ENCODE assay signal across 1 cellular context in the genomic region with DNA sequence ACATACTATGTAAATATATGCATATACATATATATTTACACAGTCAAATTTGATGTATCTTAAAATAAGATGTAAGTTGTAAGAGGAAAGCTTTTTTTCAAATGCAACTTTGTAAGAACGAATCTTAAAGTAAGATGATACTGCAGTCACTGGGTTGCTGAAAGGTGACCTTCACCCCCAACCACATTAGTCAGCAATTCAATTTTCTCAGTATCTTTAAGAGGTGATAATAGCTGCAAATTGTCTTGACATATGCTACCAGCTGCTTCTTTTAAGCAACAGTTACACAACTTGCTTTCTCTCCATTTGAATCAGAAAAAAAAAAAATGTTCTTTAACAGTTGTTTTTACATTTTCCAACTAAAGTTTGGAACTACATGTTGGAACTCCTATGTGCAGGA.
TF ChIP-seq lines count a peak whose summit lies in the region.

No MANE protein-coding gene starts in this region.

TF ChIP-seq in GM12878, 131 proteins besides CTCF, POLR2A, EP300 and RAD21 (continued from another document):
- TF ChIP-seq SPI1 (IDR thresholded peaks at IDR 0.05; ENCODE audit: borderline replicate concordance, insufficient read depth, low read depth, low read length) (no peak), RUNX3 (IDR thresholded peaks at IDR 0.05; ENCODE audit: low read length) (no peak), HDAC6 (IDR thresholded peaks at IDR 0.05; ENCODE audit: unreplicated experiment) (no peak), IKZF1 (conservative IDR thresholded peaks at IDR 0.05) (no peak), KLF5 (IDR thresholded peaks at IDR 0.05; ENCODE audit: partially characterized antibody) (no peak), MTA2 (IDR thresholded peaks at IDR 0.05; ENCODE audit: low read depth) (peak; percentile 66; the same call in 1 of the 2 replicates), BRCA1 (IDR thresholded peaks at IDR 0.05; ENCODE audit: low read depth, low read length) (no peak), BACH1 (IDR thresholded peaks at IDR 0.05; ENCODE audit: borderline replicate concordance) (peak; percentile 18; the same call in 1 of the 2 replicates), CBX3 (IDR thresholded peaks at IDR 0.05; ENCODE audit: borderline replicate concordance, low read depth) (no peak), SMC3 (IDR thresholded peaks at IDR 0.05; ENCODE audit: borderline replicate concordance, low read length) (no peak), RFX5 (IDR thresholded peaks at IDR 0.05; ENCODE audit: low read depth, low read length) (no peak), LARP7 (IDR thresholded peaks at IDR 0.05) (no peak), NR2C2 (IDR thresholded peaks at IDR 0.05; ENCODE audit: borderline replicate concordance, control insufficient read depth, insufficient read length, low read depth) (no peak), ZNF217 (IDR thresholded peaks at IDR 0.05) (peak; percentile 42; the same call in 1 of the 2 replicates), BMI1 (IDR thresholded peaks at IDR 0.05; ENCODE audit: borderline replicate concordance) (0 out of 2 replicates have a peak, but pooled peaks have one; percentile 28), CEBPB (IDR thresholded peaks at IDR 0.05; ENCODE audit: borderline replicate concordance in 1 of 2, low read depth in 2 of 2, low read length in 2 of 2) (no peak)
- TF ChIP-seq, protein P1, sequence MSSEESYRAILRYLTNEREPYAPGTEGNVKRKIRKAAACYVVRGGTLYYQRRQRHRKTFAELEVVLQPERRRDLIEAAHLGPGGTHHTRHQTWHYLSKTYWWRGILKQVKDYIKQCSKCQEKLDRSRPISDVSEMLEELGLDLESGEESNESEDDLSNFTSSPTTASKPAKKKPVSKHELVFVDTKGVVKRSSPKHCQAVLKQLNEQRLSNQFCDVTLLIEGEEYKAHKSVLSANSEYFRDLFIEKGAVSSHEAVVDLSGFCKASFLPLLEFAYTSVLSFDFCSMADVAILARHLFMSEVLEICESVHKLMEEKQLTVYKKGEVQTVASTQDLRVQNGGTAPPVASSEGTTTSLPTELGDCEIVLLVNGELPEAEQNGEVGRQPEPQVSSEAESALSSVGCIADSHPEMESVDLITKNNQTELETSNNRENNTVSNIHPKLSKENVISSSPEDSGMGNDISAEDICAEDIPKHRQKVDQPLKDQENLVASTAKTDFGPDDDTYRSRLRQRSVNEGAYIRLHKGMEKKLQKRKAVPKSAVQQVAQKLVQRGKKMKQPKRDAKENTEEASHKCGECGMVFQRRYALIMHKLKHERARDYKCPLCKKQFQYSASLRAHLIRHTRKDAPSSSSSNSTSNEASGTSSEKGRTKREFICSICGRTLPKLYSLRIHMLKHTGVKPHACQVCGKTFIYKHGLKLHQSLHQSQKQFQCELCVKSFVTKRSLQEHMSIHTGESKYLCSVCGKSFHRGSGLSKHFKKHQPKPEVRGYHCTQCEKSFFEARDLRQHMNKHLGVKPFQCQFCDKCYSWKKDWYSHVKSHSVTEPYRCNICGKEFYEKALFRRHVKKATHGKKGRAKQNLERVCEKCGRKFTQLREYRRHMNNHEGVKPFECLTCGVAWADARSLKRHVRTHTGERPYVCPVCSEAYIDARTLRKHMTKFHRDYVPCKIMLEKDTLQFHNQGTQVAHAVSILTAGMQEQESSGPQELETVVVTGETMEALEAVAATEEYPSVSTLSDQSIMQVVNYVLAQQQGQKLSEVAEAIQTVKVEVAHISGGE (CRISPR knock-in tag; IDR thresholded peaks at IDR 0.05), result no peak
- TF ChIP-seq, protein P2, sequence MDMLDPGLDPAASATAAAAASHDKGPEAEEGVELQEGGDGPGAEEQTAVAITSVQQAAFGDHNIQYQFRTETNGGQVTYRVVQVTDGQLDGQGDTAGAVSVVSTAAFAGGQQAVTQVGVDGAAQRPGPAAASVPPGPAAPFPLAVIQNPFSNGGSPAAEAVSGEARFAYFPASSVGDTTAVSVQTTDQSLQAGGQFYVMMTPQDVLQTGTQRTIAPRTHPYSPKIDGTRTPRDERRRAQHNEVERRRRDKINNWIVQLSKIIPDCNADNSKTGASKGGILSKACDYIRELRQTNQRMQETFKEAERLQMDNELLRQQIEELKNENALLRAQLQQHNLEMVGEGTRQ (IDR thresholded peaks at IDR 0.05; ENCODE audit: borderline replicate concordance, low read depth, low read length), result no peak
- TF ChIP-seq, protein P3, sequence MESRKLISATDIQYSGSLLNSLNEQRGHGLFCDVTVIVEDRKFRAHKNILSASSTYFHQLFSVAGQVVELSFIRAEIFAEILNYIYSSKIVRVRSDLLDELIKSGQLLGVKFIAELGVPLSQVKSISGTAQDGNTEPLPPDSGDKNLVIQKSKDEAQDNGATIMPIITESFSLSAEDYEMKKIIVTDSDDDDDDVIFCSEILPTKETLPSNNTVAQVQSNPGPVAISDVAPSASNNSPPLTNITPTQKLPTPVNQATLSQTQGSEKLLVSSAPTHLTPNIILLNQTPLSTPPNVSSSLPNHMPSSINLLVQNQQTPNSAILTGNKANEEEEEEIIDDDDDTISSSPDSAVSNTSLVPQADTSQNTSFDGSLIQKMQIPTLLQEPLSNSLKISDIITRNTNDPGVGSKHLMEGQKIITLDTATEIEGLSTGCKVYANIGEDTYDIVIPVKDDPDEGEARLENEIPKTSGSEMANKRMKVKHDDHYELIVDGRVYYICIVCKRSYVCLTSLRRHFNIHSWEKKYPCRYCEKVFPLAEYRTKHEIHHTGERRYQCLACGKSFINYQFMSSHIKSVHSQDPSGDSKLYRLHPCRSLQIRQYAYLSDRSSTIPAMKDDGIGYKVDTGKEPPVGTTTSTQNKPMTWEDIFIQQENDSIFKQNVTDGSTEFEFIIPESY (IDR thresholded peaks at IDR 0.05), result no peak
- TF ChIP-seq, protein P4, sequence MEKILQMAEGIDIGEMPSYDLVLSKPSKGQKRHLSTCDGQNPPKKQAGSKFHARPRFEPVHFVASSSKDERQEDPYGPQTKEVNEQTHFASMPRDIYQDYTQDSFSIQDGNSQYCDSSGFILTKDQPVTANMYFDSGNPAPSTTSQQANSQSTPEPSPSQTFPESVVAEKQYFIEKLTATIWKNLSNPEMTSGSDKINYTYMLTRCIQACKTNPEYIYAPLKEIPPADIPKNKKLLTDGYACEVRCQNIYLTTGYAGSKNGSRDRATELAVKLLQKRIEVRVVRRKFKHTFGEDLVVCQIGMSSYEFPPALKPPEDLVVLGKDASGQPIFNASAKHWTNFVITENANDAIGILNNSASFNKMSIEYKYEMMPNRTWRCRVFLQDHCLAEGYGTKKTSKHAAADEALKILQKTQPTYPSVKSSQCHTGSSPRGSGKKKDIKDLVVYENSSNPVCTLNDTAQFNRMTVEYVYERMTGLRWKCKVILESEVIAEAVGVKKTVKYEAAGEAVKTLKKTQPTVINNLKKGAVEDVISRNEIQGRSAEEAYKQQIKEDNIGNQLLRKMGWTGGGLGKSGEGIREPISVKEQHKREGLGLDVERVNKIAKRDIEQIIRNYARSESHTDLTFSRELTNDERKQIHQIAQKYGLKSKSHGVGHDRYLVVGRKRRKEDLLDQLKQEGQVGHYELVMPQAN (conservative IDR thresholded peaks at IDR 0.05), result no peak
- TF ChIP-seq, protein P5, sequence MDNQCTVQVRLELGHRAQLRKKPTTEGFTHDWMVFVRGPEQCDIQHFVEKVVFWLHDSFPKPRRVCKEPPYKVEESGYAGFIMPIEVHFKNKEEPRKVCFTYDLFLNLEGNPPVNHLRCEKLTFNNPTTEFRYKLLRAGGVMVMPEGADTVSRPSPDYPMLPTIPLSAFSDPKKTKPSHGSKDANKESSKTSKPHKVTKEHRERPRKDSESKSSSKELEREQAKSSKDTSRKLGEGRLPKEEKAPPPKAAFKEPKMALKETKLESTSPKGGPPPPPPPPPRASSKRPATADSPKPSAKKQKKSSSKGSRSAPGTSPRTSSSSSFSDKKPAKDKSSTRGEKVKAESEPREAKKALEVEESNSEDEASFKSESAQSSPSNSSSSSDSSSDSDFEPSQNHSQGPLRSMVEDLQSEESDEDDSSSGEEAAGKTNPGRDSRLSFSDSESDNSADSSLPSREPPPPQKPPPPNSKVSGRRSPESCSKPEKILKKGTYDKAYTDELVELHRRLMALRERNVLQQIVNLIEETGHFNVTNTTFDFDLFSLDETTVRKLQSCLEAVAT (IDR thresholded peaks at IDR 0.05), result no peak
- TF ChIP-seq, protein P6, sequence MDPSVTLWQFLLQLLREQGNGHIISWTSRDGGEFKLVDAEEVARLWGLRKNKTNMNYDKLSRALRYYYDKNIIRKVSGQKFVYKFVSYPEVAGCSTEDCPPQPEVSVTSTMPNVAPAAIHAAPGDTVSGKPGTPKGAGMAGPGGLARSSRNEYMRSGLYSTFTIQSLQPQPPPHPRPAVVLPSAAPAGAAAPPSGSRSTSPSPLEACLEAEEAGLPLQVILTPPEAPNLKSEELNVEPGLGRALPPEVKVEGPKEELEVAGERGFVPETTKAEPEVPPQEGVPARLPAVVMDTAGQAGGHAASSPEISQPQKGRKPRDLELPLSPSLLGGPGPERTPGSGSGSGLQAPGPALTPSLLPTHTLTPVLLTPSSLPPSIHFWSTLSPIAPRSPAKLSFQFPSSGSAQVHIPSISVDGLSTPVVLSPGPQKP (IDR thresholded peaks at IDR 0.05; ENCODE audit: low read depth, low read length), result no peak
